Comparison of ENCODE assay signal across 17 cellular contexts in genomic region chr2:119485336-119486110, GRCh38. TPM values are rescaled to one million over a fixed set of nuclear protein-coding genes. Genes with fewer than 3 reads are reported as not detected.
DNase-seq lines count a peak whose midpoint lies in the region; ATAC-seq and TF ChIP-seq lines count a peak whose summit lies in the region.
"Had no signal": no experiment of that assay in that cellular context is flagged by ENCODE, and none has a peak within 500 bp of the region (broad histone marks: within the 10 kb centered on the region; RNA-seq: fewer than 3 reads in every experiment).

No MANE protein-coding gene starts in this region.

- 50 to 60% (median 56%) methylated on average over 12 of the region's 12 CpGs for WGBS in psoas muscle, 3 donors

- no peaks in the 10 kb centered on the region for H3K36me3 Mint-ChIP-seq in chondrocyte (ENCODE audit: low read depth)
- H3K36me3 Mint-ChIP-seq: activated naive CD8-positive, alpha-beta T cell treated with anti-CD3 and anti-CD28 coated beads for 36 hours; CD8-positive, alpha-beta T cell had no signal

- no peak overlapping the region for H3K4me3 Mint-ChIP-seq in chondrocyte (ENCODE audit: unreplicated experiment)
- H3K4me3 Mint-ChIP-seq: activated naive CD8-positive, alpha-beta T cell treated with anti-CD3 and anti-CD28 coated beads for 36 hours; activated T-cell treated with anti-CD3 and anti-CD28 coated beads, Interleukin-2, amount 50 U/mL, for 4 hours; CD8-positive, alpha-beta T cell; HFFc6 had no signal

- no peaks in the 10 kb centered on the region for H3K27me3 ChIP-seq in psoas muscle (ENCODE audit: insufficient read depth in 3 of 3, low read length in 2 of 3)
- H3K27me3 ChIP-seq: uterus had no signal

- H3K9me3 ChIP-seq in psoas muscle = no peaks in the 10 kb centered on the region
- H3K9me3 ChIP-seq: uterus had no signal

- intact Hi-C loops in psoas muscle (cut with DNase I) = loop anchor here (10.0 kb wide), 2 partner anchors 181 to 261 kb away; partner anchors contain the start of gene STEAP3 (in 1 of the 2)

- peak; percentile 25 for DNase-seq in Caki2 (ENCODE audit: low read depth)
- no peak for DNase-seq in chondrocyte (ENCODE audit: low spot score)
- peak; percentile 82 for DNase-seq in left lobe of liver (ENCODE audit: low spot score)
- peak; percentile 69 to 89 for DNase-seq in psoas muscle
- no peak for DNase-seq in ureter (ENCODE audit: low spot score)
- no peak for DNase-seq in amniotic stem cell (lab: John Stamatoyannopoulos, UW)
- DNase-seq: activated CD4-positive, alpha-beta T cell treated with anti-CD3 and anti-CD28 coated beads, Interleukin-2, amount 50 U/mL, for 4 hours; activated naive CD8-positive, alpha-beta T cell treated with anti-CD3 and anti-CD28 coated beads for 36 hours; activated T-cell treated with anti-CD3 and anti-CD28 coated beads, Interleukin-2, amount 50 U/mL, for 4 hours; CD8-positive, alpha-beta T cell; HFFc6; uterus had no signal

- no peak overlapping the region for H3K4me3 ChIP-seq in psoas muscle
- H3K4me3 ChIP-seq: uterus had no signal

- H3K27me3 Mint-ChIP-seq in chondrocyte (ENCODE audit: low read depth) = no peaks in the 10 kb centered on the region
- H3K27me3 Mint-ChIP-seq: activated naive CD8-positive, alpha-beta T cell treated with anti-CD3 and anti-CD28 coated beads for 36 hours had no signal

- peaks cover 61% of the 10 kb centered on the region for H3K4me1 ChIP-seq in psoas muscle
- H3K4me1 ChIP-seq: uterus had no signal

- H3K27ac Mint-ChIP-seq in chondrocyte (ENCODE audit: unreplicated experiment) = peak overlapping the region; percentile 70
- H3K27ac Mint-ChIP-seq: activated naive CD8-positive, alpha-beta T cell treated with anti-CD3 and anti-CD28 coated beads for 36 hours; CD8-positive, alpha-beta T cell; HFFc6 had no signal

- TF ChIP-seq CTCF in chondrocyte (IDR thresholded peaks at IDR 0.05) (no peak), psoas muscle (IDR thresholded peaks at IDR 0.05) (no peak)

- no peaks in the 10 kb centered on the region for H3K36me3 ChIP-seq in psoas muscle (ENCODE audit: insufficient read depth in 1 of 2, low read depth in 1 of 2)
- H3K36me3 ChIP-seq: uterus had no signal

- in situ Hi-C loops in Caki2 (cut with HindIII; ENCODE audit: low pct_unique_long_range_greater_than_20kb, low sequenced_read_pairs) = no loop called here

- ATAC-seq in left lobe of liver (peak; percentile 44), psoas muscle (peak; percentile 79 to 88 (median 86)), HG03442 (IDR thresholded peaks at IDR 0.05; ENCODE audit: unreplicated experiment) (no peak), GM19035 (IDR thresholded peaks at IDR 0.05; ENCODE audit: unreplicated experiment) (no peak)
- ATAC-seq: activated T-cell treated with anti-CD3 and anti-CD28 coated beads, Interleukin-2, amount 50 U/mL, for 4 hours; CD8-positive, alpha-beta T cell had no signal

- no peaks in the 10 kb centered on the region for H3K9me3 Mint-ChIP-seq in chondrocyte (ENCODE audit: low read depth)
- H3K9me3 Mint-ChIP-seq: activated naive CD8-positive, alpha-beta T cell treated with anti-CD3 and anti-CD28 coated beads for 36 hours; activated T-cell treated with anti-CD3 and anti-CD28 coated beads, Interleukin-2, amount 50 U/mL, for 4 hours; CD8-positive, alpha-beta T cell; HFFc6 had no signal

- H3K4me1 Mint-ChIP-seq in chondrocyte (ENCODE audit: low read depth) = peaks cover 71% of the 10 kb centered on the region
- H3K4me1 Mint-ChIP-seq: activated naive CD8-positive, alpha-beta T cell treated with anti-CD3 and anti-CD28 coated beads for 36 hours had no signal

- peak overlapping the region; percentile 71 for H3K27ac ChIP-seq in psoas muscle
- H3K27ac ChIP-seq: uterus had no signal

RNA-seq across cellular contexts. Expression of gene SCTR, which starts 38.8 kb away (rescaled TPM):
- total RNA-seq in Caki2 (2014; rRNA removed; shearing (Covaris generic); ENCODE audit: low replicate concordance) = not detected in 2 replicates
- total RNA-seq in chondrocyte (not detected in 3 replicates), left lobe of liver (0.10 TPM), psoas muscle (1 to 10 TPM in 1 of 4 donors, under 1 TPM in 1, not detected in 2; 0.57 to 1.3 TPM), ureter (not detected)
- under 1 TPM in 1 of 3 donors, not detected in 2; 0.12 TPM for polyA plus RNA-seq in psoas muscle
- total RNA-seq: activated naive CD8-positive, alpha-beta T cell treated with anti-CD3 and anti-CD28 coated beads for 36 hours; activated T-cell treated with anti-CD3 and anti-CD28 coated beads, Interleukin-2, amount 50 U/mL, for 4 hours; bronchial epithelial cell; CD8-positive, alpha-beta T cell; Daoy; HFFc6; kidney epithelial cell; uterus had no signal

RNA-seq across cellular contexts. Expression of gene TMEM37, which starts 53.9 kb away (rescaled TPM):
- total RNA-seq in Caki2 (2014; rRNA removed; shearing (Covaris generic); ENCODE audit: low replicate concordance) = 0.10 and 3.5 TPM in 2 replicates
- 0.36 to 1.1 TPM (median 0.77 TPM) in 3 replicates for total RNA-seq in chondrocyte
- 85.7 TPM for total RNA-seq in left lobe of liver
- 1 to 10 TPM in 3 of 4 donors, under 1 TPM in 1; 0.96 to 3.9 (median 1.4) TPM for total RNA-seq in psoas muscle
- under 1 TPM; 0.60 to 0.96 (median 0.90) TPM for polyA plus RNA-seq in psoas muscle
- 2.2 TPM for total RNA-seq in ureter
- total RNA-seq: activated naive CD8-positive, alpha-beta T cell treated with anti-CD3 and anti-CD28 coated beads for 36 hours; bronchial epithelial cell; CD8-positive, alpha-beta T cell; Daoy; HFFc6; kidney epithelial cell had no signal

RNA-seq across cellular contexts. Expression of gene CFAP221, which starts 58.7 kb away (rescaled TPM):
- 1.6 and 2.4 TPM in 2 replicates for total RNA-seq in Caki2 (2014; rRNA removed; shearing (Covaris generic); ENCODE audit: low replicate concordance)
- total RNA-seq in chondrocyte = 0.45 to 0.65 TPM (median 0.46 TPM) in 3 replicates
- total RNA-seq in left lobe of liver = 1.2 TPM
- total RNA-seq in psoas muscle = under 1 TPM in 2 of 4 donors, not detected in 2; 0.36 to 0.88 TPM
- not detected for polyA plus RNA-seq in psoas muscle
- 2.8 TPM for total RNA-seq in ureter
- total RNA-seq: activated naive CD8-positive, alpha-beta T cell treated with anti-CD3 and anti-CD28 coated beads for 36 hours; activated T-cell treated with anti-CD3 and anti-CD28 coated beads, Interleukin-2, amount 50 U/mL, for 4 hours; CD8-positive, alpha-beta T cell; HFFc6 had no signal

Comparison
In these comparisons a context has a peak if more than half of its experiments do, and no peak if none do; other contexts are left out.
1. DNase-seq: peak in Caki2 (single experiment), left lobe of liver (single experiment) and psoas muscle (2 of 2); none in chondrocyte (single experiment), ureter (single experiment) and amniotic stem cell (single experiment).
2. ATAC-seq: peak in left lobe of liver (single experiment) and psoas muscle (4 of 4); none in HG03442 (single experiment) and GM19035 (single experiment).
3. RNA of gene TMEM37, which starts 53.9 kb away (total RNA-seq): 85.7 TPM in left lobe of liver (single experiment); 2.2 TPM in ureter (single experiment), 0.96 to 3.9 TPM in psoas muscle, 0.36 to 1.1 TPM in chondrocyte and 0.10 to 3.5 TPM in Caki2; every median in the first group is over 10 times any median in the second.